Comparison of ENCODE assay signal across 8 cellular contexts in the genomic region with DNA sequence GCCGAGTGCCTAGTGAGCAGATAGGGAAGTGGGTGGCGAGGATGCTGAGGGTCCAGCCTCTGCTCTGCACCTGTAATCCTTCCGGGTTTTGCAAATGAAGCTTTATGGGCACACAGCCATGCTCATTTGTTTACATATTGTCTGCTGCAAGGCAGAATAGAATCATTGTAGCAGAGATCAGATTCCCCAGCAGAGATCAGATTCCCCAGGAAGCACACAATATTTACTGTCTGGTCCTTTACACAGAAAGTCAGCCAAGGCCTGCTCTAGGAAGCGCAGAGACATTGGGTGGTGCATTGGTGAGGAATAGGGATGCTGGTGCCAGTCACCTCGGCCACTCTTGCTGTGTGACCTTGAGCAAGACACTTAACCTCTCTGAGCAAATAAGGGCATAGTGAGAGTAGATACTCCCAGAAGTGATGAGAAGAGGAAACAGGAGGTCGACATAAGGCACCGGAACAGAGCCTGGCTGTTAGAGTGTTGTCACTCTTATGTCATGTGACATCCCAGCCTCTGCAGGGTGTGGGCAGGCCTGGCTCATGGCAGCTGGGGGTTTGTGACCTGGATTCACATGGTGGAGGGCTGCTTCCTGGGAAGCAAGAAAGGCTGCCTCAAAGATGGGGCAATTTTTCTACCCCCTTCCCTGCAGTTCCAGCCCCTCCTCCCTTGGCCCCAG. TPM values are rescaled to one million over a fixed set of nuclear protein-coding genes. Genes with fewer than 3 reads are reported as not detected.
A peak's percentile ranks its signal among the peaks of the same experiment; 100 is the strongest.
DNase-seq lines count a peak whose midpoint lies in the region; ATAC-seq and FAIRE-seq lines count a peak whose summit lies in the region.

No MANE protein-coding gene starts in this region.

- no peak overlapping the region for H3K4me3 Mint-ChIP-seq in activated naive CD4-positive, alpha-beta T cell treated with anti-CD3 and anti-CD28 coated beads for 36 hours
- no peak overlapping the region for H3K4me3 Mint-ChIP-seq in dendritic cell treated with granulocyte-macrophage colony-stimulating factor and Interleukin-4, amounts not matched to agents 40 ng/mL and 50 ng/mL, for 4 days
- H3K4me3 Mint-ChIP-seq in stimulated activated memory B cell treated with anti-CD40 and anti-IgM and Interleukin-4, amounts not matched to agents 10 μg/mL and 1 μg/mL and 100 μg/mL, for 72 hours, result no peak overlapping the region

- H3K27me3 Mint-ChIP-seq in activated naive CD4-positive, alpha-beta T cell treated with anti-CD3 and anti-CD28 coated beads for 36 hours (ENCODE audit: low read depth), result no peaks in the 10 kb centered on the region
- H3K27me3 Mint-ChIP-seq in dendritic cell treated with granulocyte-macrophage colony-stimulating factor and Interleukin-4, amounts not matched to agents 40 ng/mL and 50 ng/mL, for 4 days, result no peaks in the 10 kb centered on the region
- no peaks in the 10 kb centered on the region for H3K27me3 Mint-ChIP-seq in stimulated activated memory B cell treated with anti-CD40 and anti-IgM and Interleukin-4, amounts not matched to agents 10 μg/mL and 1 μg/mL and 100 μg/mL, for 72 hours

- DNase-seq in activated naive CD4-positive, alpha-beta T cell treated with anti-CD3 and anti-CD28 coated beads, Interleukin-2, amount 50 U/mL, for 72 hours (ENCODE audit: low spot score in 2 of 2), result no peak
- DNase-seq in activated naive CD4-positive, alpha-beta T cell treated with anti-CD3 and anti-CD28 coated beads for 36 hours, result no peak
- DNase-seq in NCI-H510A treated with DMSO at 0.1 percent for 48 hours (lab: John Stamatoyannopoulos, UW), result peak; percentile 93
- no peak for DNase-seq in urothelium cell line (ENCODE audit: low spot score)

- intact Hi-C loops in activated naive CD4-positive, alpha-beta T cell treated with anti-CD3 and anti-CD28 coated beads for 36 hours (cut with micrococcal nuclease), result no loop called here
- intact Hi-C loops in dendritic cell treated with granulocyte-macrophage colony-stimulating factor and Interleukin-4, amounts not matched to agents 40 ng/mL and 50 ng/mL, for 4 days (cut with micrococcal nuclease), result no loop called here

- no peak for FAIRE-seq in urothelium cell line (lab: Jason Lieb, UNC)

- CTCF ChIA-PET in activated naive CD4-positive, alpha-beta T cell treated with anti-CD3 and anti-CD28 coated beads for 36 hours (lab: Charles Lee), result interaction anchor here (0.6 to 0.7 kb wide), 2 partner anchors 40 to 162 kb away, joined by 3 read pairs; no protein-coding TSS in a partner anchor

- no peaks in the 10 kb centered on the region for H3K36me3 Mint-ChIP-seq in activated naive CD4-positive, alpha-beta T cell treated with anti-CD3 and anti-CD28 coated beads, Interleukin-2, amount 50 U/mL, for 72 hours
- H3K36me3 Mint-ChIP-seq in activated naive CD4-positive, alpha-beta T cell treated with anti-CD3 and anti-CD28 coated beads for 36 hours (ENCODE audit: low read depth), result peaks cover 3% of the 10 kb centered on the region
- peaks cover 19% of the 10 kb centered on the region for H3K36me3 Mint-ChIP-seq in dendritic cell treated with granulocyte-macrophage colony-stimulating factor and Interleukin-4, amounts not matched to agents 40 ng/mL and 50 ng/mL, for 4 days (ENCODE audit: low read depth)
- H3K36me3 Mint-ChIP-seq in stimulated activated memory B cell treated with anti-CD40 and anti-IgM and Interleukin-4, amounts not matched to agents 10 μg/mL and 1 μg/mL and 100 μg/mL, for 72 hours, result peaks cover 17% of the 10 kb centered on the region

- H3K9me3 Mint-ChIP-seq in activated naive CD4-positive, alpha-beta T cell treated with anti-CD3 and anti-CD28 coated beads, Interleukin-2, amount 50 U/mL, for 72 hours, result no peaks in the 10 kb centered on the region
- no peaks in the 10 kb centered on the region for H3K9me3 Mint-ChIP-seq in activated naive CD4-positive, alpha-beta T cell treated with anti-CD3 and anti-CD28 coated beads for 36 hours
- H3K9me3 Mint-ChIP-seq in dendritic cell treated with granulocyte-macrophage colony-stimulating factor and Interleukin-4, amounts not matched to agents 40 ng/mL and 50 ng/mL, for 4 days, result no peaks in the 10 kb centered on the region
- H3K9me3 Mint-ChIP-seq in stimulated activated memory B cell treated with anti-CD40 and anti-IgM and Interleukin-4, amounts not matched to agents 10 μg/mL and 1 μg/mL and 100 μg/mL, for 72 hours, result no peaks in the 10 kb centered on the region

- peaks cover 12% of the 10 kb centered on the region for H3K4me1 Mint-ChIP-seq in activated naive CD4-positive, alpha-beta T cell treated with anti-CD3 and anti-CD28 coated beads for 36 hours (ENCODE audit: low read depth)
- H3K4me1 Mint-ChIP-seq in dendritic cell treated with granulocyte-macrophage colony-stimulating factor and Interleukin-4, amounts not matched to agents 40 ng/mL and 50 ng/mL, for 4 days (ENCODE audit: low read depth), result peaks cover 51% of the 10 kb centered on the region
- peaks cover 44% of the 10 kb centered on the region for H3K4me1 Mint-ChIP-seq in stimulated activated memory B cell treated with anti-CD40 and anti-IgM and Interleukin-4, amounts not matched to agents 10 μg/mL and 1 μg/mL and 100 μg/mL, for 72 hours

- H3K27ac Mint-ChIP-seq in activated naive CD4-positive, alpha-beta T cell treated with anti-CD3 and anti-CD28 coated beads, Interleukin-2, amount 50 U/mL, for 72 hours, result peak overlapping the region; percentile 58 to 75
- H3K27ac Mint-ChIP-seq in activated naive CD4-positive, alpha-beta T cell treated with anti-CD3 and anti-CD28 coated beads for 36 hours, result no peak overlapping the region
- H3K27ac Mint-ChIP-seq in dendritic cell treated with granulocyte-macrophage colony-stimulating factor and Interleukin-4, amounts not matched to agents 40 ng/mL and 50 ng/mL, for 4 days, result peak overlapping the region; percentile 18
- H3K27ac Mint-ChIP-seq in stimulated activated memory B cell treated with anti-CD40 and anti-IgM and Interleukin-4, amounts not matched to agents 10 μg/mL and 1 μg/mL and 100 μg/mL, for 72 hours, result peak overlapping the region; percentile 28

- ATAC-seq in activated naive CD4-positive, alpha-beta T cell treated with anti-CD3 and anti-CD28 coated beads, Interleukin-2, amount 50 U/mL, for 72 hours, result peak in 1 of 2 donors; percentile 66
- ATAC-seq in stimulated activated memory B cell treated with anti-CD40 and anti-IgM and Interleukin-4, amounts not matched to agents 10 μg/mL and 1 μg/mL and 100 μg/mL, for 72 hours, result no peak
- ATAC-seq in HG02623 (IDR thresholded peaks at IDR 0.05; ENCODE audit: unreplicated experiment) (no peak), HG03442 (IDR thresholded peaks at IDR 0.05; ENCODE audit: unreplicated experiment) (no peak)

RNA-seq across cellular contexts. Expression of a gene that starts 25.6 kb away (rescaled TPM):
- total RNA-seq in activated naive CD4-positive, alpha-beta T cell treated with anti-CD3 and anti-CD28 coated beads, Interleukin-2, amount 50 U/mL, for 72 hours, result 10 to 100 TPM; 46.4 to 73.6 TPM
- 10 to 100 TPM; 88.4 to 89.3 TPM for total RNA-seq in activated naive CD4-positive, alpha-beta T cell treated with anti-CD3 and anti-CD28 coated beads for 36 hours

RNA-seq across cellular contexts. Expression of a gene that starts 31.4 kb away (rescaled TPM):
- 10 to 100 TPM; 27.1 to 45.7 TPM for total RNA-seq in activated naive CD4-positive, alpha-beta T cell treated with anti-CD3 and anti-CD28 coated beads, Interleukin-2, amount 50 U/mL, for 72 hours
- 10 to 100 TPM; 22.7 to 25.4 TPM for total RNA-seq in activated naive CD4-positive, alpha-beta T cell treated with anti-CD3 and anti-CD28 coated beads for 36 hours

RNA-seq across cellular contexts. Expression of a gene that starts 31.6 kb away (rescaled TPM):
- 10 to 100 TPM; 17.2 to 24.1 TPM for total RNA-seq in activated naive CD4-positive, alpha-beta T cell treated with anti-CD3 and anti-CD28 coated beads, Interleukin-2, amount 50 U/mL, for 72 hours
- 10 to 100 TPM; 11.0 to 12.7 TPM for total RNA-seq in activated naive CD4-positive, alpha-beta T cell treated with anti-CD3 and anti-CD28 coated beads for 36 hours

RNA-seq across cellular contexts. Expression of a gene that starts 48.8 kb away (rescaled TPM):
- 1 to 10 TPM; 3.5 to 6.4 TPM for total RNA-seq in activated naive CD4-positive, alpha-beta T cell treated with anti-CD3 and anti-CD28 coated beads, Interleukin-2, amount 50 U/mL, for 72 hours
- total RNA-seq in activated naive CD4-positive, alpha-beta T cell treated with anti-CD3 and anti-CD28 coated beads for 36 hours, result 1 to 10 TPM; 4.4 to 4.8 TPM
